ENCODE assay signal across 8 cellular contexts in the genomic region with DNA sequence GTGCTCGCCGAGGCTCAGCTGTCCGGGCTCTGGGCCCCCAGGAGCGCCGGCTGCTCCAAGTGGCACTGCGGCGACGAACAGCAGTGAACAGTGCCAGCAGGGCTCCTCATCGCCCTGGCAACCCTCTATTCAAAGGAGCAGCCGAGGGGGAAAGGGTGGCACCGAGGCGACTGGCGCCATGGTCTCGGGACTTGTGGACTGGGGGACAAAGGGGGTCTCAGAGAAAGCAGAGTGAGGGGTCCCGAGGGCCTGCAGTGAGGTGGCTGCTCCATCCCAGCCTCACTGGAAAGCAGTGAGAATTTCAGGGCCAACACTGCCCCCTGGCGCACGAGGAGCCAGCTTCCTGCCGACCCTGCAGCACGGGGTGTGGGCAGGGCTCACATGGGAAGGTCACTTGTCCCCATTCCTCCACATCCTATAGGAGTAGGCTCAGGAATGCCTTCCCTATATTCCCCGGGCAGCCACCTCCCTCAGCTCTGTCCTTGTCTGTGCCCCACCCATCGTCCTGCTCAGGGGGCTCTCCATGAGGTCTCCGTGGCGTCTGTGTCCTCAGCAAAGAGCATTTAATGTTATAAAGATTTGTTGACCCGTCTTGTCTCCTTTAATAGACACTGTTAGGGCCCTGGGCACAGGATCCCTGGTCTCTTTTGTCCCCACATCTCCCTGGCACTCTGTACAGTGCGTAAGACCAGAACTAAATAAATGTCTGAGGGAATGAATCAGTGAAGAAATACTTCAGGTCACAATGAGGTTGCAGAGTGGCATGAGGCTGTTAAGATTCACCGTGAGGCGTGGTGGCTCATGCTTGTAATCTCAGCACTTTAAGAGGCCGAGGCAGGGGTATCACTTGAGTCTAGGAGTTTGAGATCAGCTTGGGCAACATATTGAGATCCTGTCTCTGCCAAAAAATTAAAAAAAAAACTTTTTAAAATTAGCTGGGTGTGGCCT. TPM values are rescaled to one million over a fixed set of nuclear protein-coding genes. Genes with fewer than 3 reads are reported as not detected.
DNase-seq lines count a peak whose midpoint lies in the region; ATAC-seq and TF ChIP-seq lines count a peak whose summit lies in the region.

No MANE protein-coding gene starts in this region.

- H3K4me3 ChIP-seq in SJCRH30 (peak overlapping the region; percentile 31), heart right ventricle (no peak overlapping the region), prostate gland (peak overlapping the region in 1 of 2 donors; percentile 5), aorta (ENCODE audit: low read length in 2 of 2) (peak overlapping the region in 1 of 2 donors; percentile 9)

- in situ Hi-C loops in KBM-7 (cut with MboI; ENCODE audit: low pct_unique_long_range_greater_than_20kb, low sequenced_read_pairs): no loop called here

- ATAC-seq in heart right ventricle: peak in 5 of 8 donors; percentile 33 to 55 (median 49)
- peak; percentile 47 for ATAC-seq in aorta (ENCODE audit: low FRiP score)
- ATAC-seq in GM18520 (IDR thresholded peaks at IDR 0.05; ENCODE audit: unreplicated experiment): no peak

- TF ChIP-seq CTCF in heart right ventricle (IDR thresholded peaks at IDR 0.05) (peak in 8 of 9 donors; percentile 35 to 67 (median 56)), prostate gland (IDR thresholded peaks at IDR 0.05) (peak; percentile 32 to 83 (median 66))

- H3K9me3 ChIP-seq in SJCRH30 (replicated peaks) (no peaks in the 10 kb centered on the region), heart right ventricle (no peaks in the 10 kb centered on the region), prostate gland (no peaks in the 10 kb centered on the region), aorta (ENCODE audit: control insufficient read depth, low read length) (no peaks in the 10 kb centered on the region)

- H3K36me3 ChIP-seq in SJCRH30 (no peaks in the 10 kb centered on the region), heart right ventricle (no peaks in the 10 kb centered on the region), prostate gland (no peaks in the 10 kb centered on the region), aorta (ENCODE audit: control insufficient read depth in 1 of 2, insufficient read depth in 2 of 2, low read length in 1 of 2) (no peaks in the 10 kb centered on the region)

- H3K4me1 ChIP-seq in SJCRH30 (peaks cover 13% of the 10 kb centered on the region), heart right ventricle (peaks cover 0 to 15% (median 8%) of the 10 kb centered on the region in 9 donors), prostate gland (replicated peaks) (peaks cover 37% of the 10 kb centered on the region), aorta (ENCODE audit: control insufficient read depth in 1 of 2, insufficient read depth in 2 of 2, low read length in 2 of 2) (no peaks in the 10 kb centered on the region)

- no peak overlapping the region for H3K27ac ChIP-seq in SJCRH30
- no peak overlapping the region for H3K27ac ChIP-seq in heart right ventricle
- peak overlapping the region; percentile 63 to 80 for H3K27ac ChIP-seq in prostate gland
- H3K27ac ChIP-seq in aorta (ENCODE audit: low read depth in 1 of 2, low read length in 2 of 2): no peak overlapping the region

- DNase-seq in DMS 273 (lab: John Stamatoyannopoulos, UW; ENCODE audit: unreplicated experiment) (peak; percentile 86), KBM-7 (peak; percentile 56), SJCRH30 (peak; percentile 67 to 76), heart right ventricle (peak in 1 of 2 donors; percentile 65), prostate gland (ENCODE audit: low spot score) (peak; percentile 70), aorta (peak; percentile 85 to 92)
- DNase-seq in activated naive CD8-positive, alpha-beta T cell treated with anti-CD3 and anti-CD28 coated beads, Interleukin-2, amount 50 U/mL, for 16 hours (ENCODE audit: low read depth, low spot score): peak; percentile 38

- 56% methylated on average over 28 of the region's 28 CpGs for WGBS in heart right ventricle, 2 donors
- 26% methylated on average over 28 of the region's 28 CpGs for WGBS in prostate gland
- WGBS in aorta, 2 donors: 25 to 32% methylated on average over 28 of the region's 28 CpGs

- intact Hi-C loops in heart right ventricle (cut with DNase I) (loop anchor here in 2 of 10 donors (2.0 to 5.0 kb wide), 2 partner anchors 188 to 191 kb away; no protein-coding TSS in a partner anchor), prostate gland (cut with DNase I) (loop anchor here (2.0 to 5.0 kb wide), 2 partner anchors 41 to 184 kb away; a partner anchor contains a TSS), aorta (cut with DNase I) (loop anchor here in 1 of 2 donors (5.0 kb wide), 2 partner anchors 36 to 191 kb away; no protein-coding TSS in a partner anchor)

- no peak for TF ChIP-seq POLR2A in prostate gland (IDR thresholded peaks at IDR 0.05)

- H3K27me3 ChIP-seq in SJCRH30: no peaks in the 10 kb centered on the region
- no peaks in the 10 kb centered on the region for H3K27me3 ChIP-seq in heart right ventricle
- H3K27me3 ChIP-seq in prostate gland (replicated peaks; ENCODE audit: insufficient read depth): no peaks in the 10 kb centered on the region
- H3K27me3 ChIP-seq in aorta (ENCODE audit: control insufficient read depth in 1 of 2, insufficient read depth in 2 of 2, low read length in 1 of 2): no peaks in the 10 kb centered on the region

RNA-seq across cellular contexts. Expression of a gene that starts 26.4 kb away (rescaled TPM):
- 15.6 and 15.9 TPM in 2 replicates for total RNA-seq in SJCRH30 (2014; rRNA removed; shearing (Covaris generic))
- total RNA-seq in heart right ventricle: 10 to 100 TPM in 9 of 10 donors, 1 to 10 TPM in 1; 9.1 to 20.7 (median 13.6) TPM
- polyA plus RNA-seq in heart right ventricle: 10 to 100 TPM; 13.7 to 33.1 TPM
- 10 to 100 TPM in 1 of 2 donors, 1 to 10 TPM in 1; 6.6 to 17.3 TPM for total RNA-seq in prostate gland
- 10 to 100 TPM in 1 of 2 donors, 1 to 10 TPM in 1; 7.3 to 12.4 TPM for total RNA-seq in aorta
- 10 to 100 TPM in 1 of 2 donors, 1 to 10 TPM in 1; 4.4 to 13.8 TPM for polyA plus RNA-seq in aorta

RNA-seq across cellular contexts. Expression of a gene that starts 40.1 kb away (rescaled TPM):
- 20.3 and 20.6 TPM in 2 replicates for total RNA-seq in SJCRH30 (2014; rRNA removed; shearing (Covaris generic))
- total RNA-seq in heart right ventricle: 1 to 10 TPM; 2.5 to 7.5 (median 4.9) TPM
- polyA plus RNA-seq in heart right ventricle: 1 to 10 TPM; 3.4 to 9.2 TPM
- 10 to 100 TPM; 27.1 to 50.0 TPM for total RNA-seq in prostate gland
- total RNA-seq in aorta: 10 to 100 TPM; 11.7 to 14.6 TPM
- 10 to 100 TPM; 14.5 to 23.5 TPM for polyA plus RNA-seq in aorta

Comparison
In these comparisons a context has a peak if more than half of its experiments do, and no peak if none do; other contexts are left out.
1. H3K27ac ChIP-seq: peak in prostate gland (2 of 2); none in SJCRH30 (single experiment), heart right ventricle (0 of 10) and aorta (0 of 2).